In the genomic region with DNA sequence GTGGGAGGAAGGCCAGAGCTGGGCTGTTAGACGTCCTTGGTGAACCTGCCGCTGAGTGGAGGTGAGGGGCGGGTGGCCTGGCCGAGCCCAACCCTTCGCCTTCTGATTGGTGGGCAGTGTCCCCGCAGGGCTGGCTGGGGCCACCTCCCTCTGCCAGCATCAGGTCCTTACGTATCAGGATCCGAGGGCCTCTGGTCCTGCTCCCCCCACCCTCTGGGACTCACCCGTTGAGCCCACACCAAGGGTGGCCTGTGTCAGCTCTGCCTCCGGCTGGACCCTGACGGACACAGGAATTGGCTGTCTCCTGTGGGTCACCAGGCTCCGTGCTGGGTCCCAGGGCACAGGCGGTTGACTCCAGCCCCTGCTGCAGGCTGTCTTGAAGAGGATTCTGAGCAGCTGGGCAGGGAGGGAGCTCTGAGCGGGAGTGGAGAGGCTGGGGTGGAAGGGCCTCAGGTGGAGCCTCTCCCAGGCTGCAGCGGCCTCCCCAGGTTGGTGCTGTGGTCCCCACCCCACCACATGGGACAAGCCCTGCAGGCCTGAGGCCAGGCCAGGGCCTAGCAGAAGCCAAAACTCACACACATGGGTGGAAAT, we compare ENCODE assay signal across 19 cellular contexts. TPM values are rescaled to one million over a fixed set of nuclear protein-coding genes. Genes with fewer than 3 reads are reported as not detected.
"Had no signal": no experiment of that assay in that cellular context is flagged by ENCODE, and none has a peak within 500 bp of the region (broad histone marks: within the 10 kb centered on the region; RNA-seq: fewer than 3 reads in every experiment).

No MANE protein-coding gene starts in this region.

- H3K4me3 Mint-ChIP-seq: activated naive CD8-positive, alpha-beta T cell; activated T-cell treated with anti-CD3 and anti-CD28 coated beads, Interleukin-2, amount 50 U/mL, for 4 hours; immature natural killer cell; memory B cell had no signal

- H3K9me3 ChIP-seq: thyroid gland had no signal

- H3K36me3 Mint-ChIP-seq: activated naive CD8-positive, alpha-beta T cell had no signal

- H3K36me3 ChIP-seq: brain microvascular endothelial cell, thyroid gland had no signal

- H3K4me1 ChIP-seq: parathyroid adenoma, thyroid gland had no signal

- H3K79me2 ChIP-seq: parathyroid adenoma had no signal

- H2AFZ ChIP-seq: parathyroid adenoma had no signal

- H3K9ac ChIP-seq: parathyroid adenoma had no signal

- DNase-seq: activated CD4-positive, alpha-beta T cell treated with anti-CD3 and anti-CD28 coated beads, Interleukin-2, amount 50 U/mL, for 4 hours; activated CD4-positive, CD25-positive, alpha-beta regulatory T cell treated with anti-CD3 and anti-CD28 coated beads, Interleukin-2, amount 50 U/mL, for 72 hours; activated effector memory CD4-positive, alpha-beta T cell treated with anti-CD3 and anti-CD28 coated beads, Interleukin-2, amount 50 U/mL, for 16 hours; activated T-cell treated with anti-CD3 and anti-CD28 coated beads, Interleukin-2, amount 50 U/mL, for 4 hours; brain microvascular endothelial cell; cerebellar nuclear complex; hypothalamus; immature natural killer cell; retina; thyroid gland had no signal

- H3K27me3 ChIP-seq: thyroid gland had no signal

- H3K27ac Mint-ChIP-seq: activated naive CD8-positive, alpha-beta T cell; immature natural killer cell; memory B cell had no signal

- FAIRE-seq: endometrium had no signal

- H3K27ac ChIP-seq: brain microvascular endothelial cell, parathyroid adenoma, thyroid gland had no signal

- H3K4me1 Mint-ChIP-seq: immature natural killer cell, memory B cell had no signal

- ATAC-seq: activated T-cell treated with anti-CD3 and anti-CD28 coated beads, Interleukin-2, amount 50 U/mL, for 4 hours; esophagus mucosa had no signal

- H3K4me3 ChIP-seq: thyroid gland had no signal

RNA-seq across cellular contexts. Expression of a gene that starts 58.4 kb away (rescaled TPM):
- total RNA-seq: activated T-cell treated with anti-CD3 and anti-CD28 coated beads, Interleukin-2, amount 50 U/mL, for 4 hours; dermis microvascular lymphatic vessel endothelial cell; esophagus mucosa; glomerular endothelial cell; T-helper 2 cell treated with Interferon-gamma antibody and Interleukin-4, amounts not matched to agents 100 ng/mL and 5 ng/mL, for 36 hours; thyroid gland had no signal
- polyA plus RNA-seq: immature natural killer cell, neural cell had no signal
